Comparison of ENCODE assay signal across 21 cellular contexts in genomic region chr13:103236213-103236612, GRCh38.
DNase-seq lines count a peak whose midpoint lies in the region; ATAC-seq and TF ChIP-seq lines count a peak whose summit lies in the region.
"Had no signal": no experiment of that assay in that cellular context is flagged by ENCODE, and none has a peak within 500 bp of the region (broad histone marks: within the 10 kb centered on the region; RNA-seq: fewer than 3 reads in every experiment).

No MANE protein-coding gene starts in this region.

- no peak overlapping the region for H3K27ac ChIP-seq in 22Rv1
- H3K27ac ChIP-seq in GM23338 (ENCODE audit: low read depth): no peak overlapping the region
- H3K27ac ChIP-seq in RWPE2 (ENCODE audit: poor library complexity, severe bottlenecking): no peak overlapping the region
- H3K27ac ChIP-seq: KMS-11, Peyer's patch, vagina had no signal

- 0 out of 2 replicates have a peak, but pooled peaks cover 7% of the 10 kb centered on the region for H3K9me2 ChIP-seq in GM23338 (ENCODE audit: insufficient read depth)

- H3K4me2 ChIP-seq in GM23338: no peak overlapping the region
- H3K4me2 ChIP-seq: KMS-11 had no signal

- H3K36me3 Mint-ChIP-seq in GM23338 (ENCODE audit: low read depth): peaks cover 24% of the 10 kb centered on the region; the same call in 2 of the 3 replicates
- H3K36me3 Mint-ChIP-seq: T-cell had no signal

- no peaks in the 10 kb centered on the region for H3F3A ChIP-seq in GM23338 (replicated peaks; ENCODE audit: low read depth)

- DNase-seq in GM23338 (ENCODE audit: low spot score): peak; percentile 3
- no peak for DNase-seq in RWPE2 (ENCODE audit: low spot score)
- no peak for DNase-seq in epithelial cell of proximal tubule (ENCODE audit: low read depth)
- DNase-seq in stimulated activated CD4-positive, alpha-beta T cell treated with anti-CD3 and anti-CD28 coated beads, Interleukin-2, amount 100 ng/mL, for 24 hours: no peak
- no peak for DNase-seq in T1000 (lab: John Stamatoyannopoulos, UW)
- DNase-seq: activated gamma-delta T cell; aorta; GF-D8; NCI-H1436 treated with DMSO at 0.1 percent for 48 hours; NCI-H510A treated with DMSO at 0.1 percent for 48 hours; Peyer's patch; stimulated activated CD4-positive, alpha-beta T cell treated with anti-CD3 and anti-CD28 coated beads, Interleukin-12 subunit alpha, Interleukin-12 subunit beta, amount 100 ng/mL, for 4 hours; stimulated activated naive CD8-positive, alpha-beta T cell treated with anti-CD3 and anti-CD28 coated beads, Interleukin-15, amount 100 ng/mL, for 72 hours; T-cell had no signal

- H3K27ac Mint-ChIP-seq in GM23338: no peak overlapping the region
- H3K27ac Mint-ChIP-seq: stimulated activated naive CD8-positive, alpha-beta T cell treated with anti-CD3 and anti-CD28 coated beads, Interleukin-15, amount 100 ng/mL, for 72 hours; T-cell had no signal

- no peaks in the 10 kb centered on the region for H3K4me1 ChIP-seq in GM23338 (ENCODE audit: insufficient read depth)
- H3K4me1 ChIP-seq in RWPE2 (ENCODE audit: insufficient read depth, poor library complexity, severe bottlenecking): no peaks in the 10 kb centered on the region
- H3K4me1 ChIP-seq: Caco-2, Peyer's patch, vagina had no signal

- H3K27me3 Mint-ChIP-seq in GM23338 (ENCODE audit: insufficient read depth, low read depth, poor library complexity): no peaks in the 10 kb centered on the region
- H3K27me3 Mint-ChIP-seq: stimulated activated naive CD8-positive, alpha-beta T cell treated with anti-CD3 and anti-CD28 coated beads, Interleukin-15, amount 100 ng/mL, for 72 hours; T-cell had no signal

- H3K9me3 ChIP-seq in RWPE2 (ENCODE audit: severe bottlenecking): no peaks in the 10 kb centered on the region
- H3K9me3 ChIP-seq: Caco-2, Peyer's patch, vagina had no signal

- TF ChIP-seq CTCF in 22Rv1 (IDR thresholded peaks at IDR 0.05) (peak; percentile 15; the same call in 1 of the 2 replicates), GM23338 (conservative IDR thresholded peaks at IDR 0.05; ENCODE audit: low read depth in 2 of 2) (peak; percentile 18 to 49; a peak in 2 of 4 replicates), RWPE2 (IDR thresholded peaks at IDR 0.05; ENCODE audit: poor library complexity, severe bottlenecking) (peak; percentile 29), epithelial cell of proximal tubule (conservative IDR thresholded peaks at IDR 0.05; ENCODE audit: low read depth, low read length) (peak; percentile 58)

- no peak overlapping the region for H3K4me3 Mint-ChIP-seq in GM23338
- H3K4me3 Mint-ChIP-seq: stimulated activated naive CD8-positive, alpha-beta T cell treated with anti-CD3 and anti-CD28 coated beads, Interleukin-15, amount 100 ng/mL, for 72 hours; T-cell had no signal

- H3K9me3 Mint-ChIP-seq in GM23338: peaks cover 33% of the 10 kb centered on the region

- H3K4me3 ChIP-seq in GM23338 (no peak overlapping the region), RWPE2 (ENCODE audit: severe bottlenecking) (no peak overlapping the region), epithelial cell of proximal tubule (ENCODE audit: low read depth, low read length) (no peak overlapping the region)
- H3K4me3 ChIP-seq: Peyer's patch, vagina had no signal

- H2AFZ ChIP-seq in GM23338: peak overlapping the region; percentile 85

- H3K36me3 ChIP-seq in GM23338 (ENCODE audit: insufficient read depth): peaks cover 5% of the 10 kb centered on the region
- no peaks in the 10 kb centered on the region for H3K36me3 ChIP-seq in RWPE2 (ENCODE audit: low read depth)
- H3K36me3 ChIP-seq: Peyer's patch, vagina had no signal

- no peaks in the 10 kb centered on the region for H3K79me2 ChIP-seq in GM23338 (replicated peaks; ENCODE audit: insufficient read depth)

- no peaks in the 10 kb centered on the region for H4K20me1 ChIP-seq in GM23338 (replicated peaks; ENCODE audit: insufficient read depth)

- H3K4me1 Mint-ChIP-seq in GM23338: no peaks in the 10 kb centered on the region
- H3K4me1 Mint-ChIP-seq: stimulated activated naive CD8-positive, alpha-beta T cell treated with anti-CD3 and anti-CD28 coated beads, Interleukin-15, amount 100 ng/mL, for 72 hours; T-cell had no signal

- ATAC-seq in GM23338 (no peak), RWPE2 (ENCODE audit: low read depth) (no peak), GM21515 (IDR thresholded peaks at IDR 0.05; ENCODE audit: unreplicated experiment) (no peak), SK-N-SH treated with all-trans-retinoic acid at 6 μM for 48 hours (no peak)
- ATAC-seq: left lobe of liver; stimulated activated naive CD8-positive, alpha-beta T cell treated with anti-CD3 and anti-CD28 coated beads, Interleukin-15, amount 100 ng/mL, for 72 hours; T-cell had no signal

- no peaks in the 10 kb centered on the region for H3K27me3 ChIP-seq in GM23338 (ENCODE audit: insufficient read depth)
- H3K27me3 ChIP-seq in RWPE2 (ENCODE audit: insufficient read depth, poor library complexity, severe bottlenecking): no peaks in the 10 kb centered on the region
- H3K27me3 ChIP-seq: Peyer's patch, vagina had no signal

TF ChIP-seq in GM23338, 12 proteins besides CTCF, POLR2A, EP300 and RAD21:
- no peak for TF ChIP-seq EZH2 (IDR thresholded peaks at IDR 0.05; ENCODE audit: low read depth, unreplicated experiment)
- TF ChIP-seq ZNF114 (CRISPR knock-in tag; IDR thresholded peaks at IDR 0.05): no peak
- no peak for TF ChIP-seq POLR2AphosphoS5 (IDR thresholded peaks at IDR 0.05; ENCODE audit: low read depth)

TF ChIP-seq in SK-N-SH treated with all-trans-retinoic acid at 6 μM for 48 hours, 23 proteins besides CTCF, POLR2A, EP300 and RAD21:
- TF ChIP-seq PATZ1 (CRISPR knock-in tag; IDR thresholded peaks at IDR 0.05; ENCODE audit: borderline replicate concordance): no peak
- no peak for TF ChIP-seq OSR1 (CRISPR knock-in tag; IDR thresholded peaks at IDR 0.05)
- no peak for TF ChIP-seq ARNTL (CRISPR knock-in tag; IDR thresholded peaks at IDR 0.05; ENCODE audit: borderline replicate concordance, low read depth)
- TF ChIP-seq TOX (CRISPR knock-in tag; IDR thresholded peaks at IDR 0.05; ENCODE audit: borderline replicate concordance): no peak
- TF ChIP-seq CREB5 (CRISPR knock-in tag; IDR thresholded peaks at IDR 0.05; ENCODE audit: low read depth): no peak
- no peak for TF ChIP-seq ZNF8 (CRISPR knock-in tag; IDR thresholded peaks at IDR 0.05)
- no peak for TF ChIP-seq PPARA (CRISPR knock-in tag; IDR thresholded peaks at IDR 0.05; ENCODE audit: borderline replicate concordance)
- TF ChIP-seq ZNF70 (CRISPR knock-in tag; IDR thresholded peaks at IDR 0.05): no peak
- no peak for TF ChIP-seq SNAI2 (CRISPR knock-in tag; IDR thresholded peaks at IDR 0.05)
- no peak for TF ChIP-seq ESRRG (CRISPR knock-in tag; IDR thresholded peaks at IDR 0.05)
- TF ChIP-seq ZNF565 (CRISPR knock-in tag; conservative IDR thresholded peaks at IDR 0.05; ENCODE audit: low read depth): no peak
- TF ChIP-seq ZFP30 (CRISPR knock-in tag; IDR thresholded peaks at IDR 0.05): no peak
- TF ChIP-seq RARB (CRISPR knock-in tag; IDR thresholded peaks at IDR 0.05): no peak
- TF ChIP-seq ISL1 (CRISPR knock-in tag; IDR thresholded peaks at IDR 0.05): no peak
